In genomic region chr9:89604463-89605180, GRCh38 we compare ENCODE assay signal across 8 cellular contexts. TPM values are rescaled to one million over a fixed set of nuclear protein-coding genes. Genes with fewer than 3 reads are reported as not detected.
DNase-seq lines count a peak whose midpoint lies in the region; ATAC-seq and TF ChIP-seq lines count a peak whose summit lies in the region.

Gene GADD45G (plus strand): TSS chr9:89605012. CDS start chr9:89605122, 110 bp downstream.

- H3K9me3 ChIP-seq in ES-I3 (ENCODE audit: control insufficient read depth, insufficient read depth, low read length): no peaks in the 10 kb centered on the region

- H3K4me3 ChIP-seq in choroid plexus epithelial cell (ENCODE audit: low read depth, low read length): peak within 1 kb of the TSS; percentile 50

- TF ChIP-seq CTCF in choroid plexus epithelial cell (conservative IDR thresholded peaks at IDR 0.05; ENCODE audit: low read depth, low read length): no peak

- H3K9ac ChIP-seq in ES-I3 (ENCODE audit: low read depth, low read length): peak within 1 kb of the TSS; percentile 92

- intact Hi-C loops in left colon (cut with DNase I, micrococcal nuclease): loop anchor here (5.0 to 10.0 kb wide), 2 partner anchors 390 to 498 kb away; no protein-coding TSS in a partner anchor

- DNase-seq in NCI-H2171 treated with DMSO at 0.1 percent for 48 hours (lab: John Stamatoyannopoulos, UW): peak; percentile 96
- DNase-seq in activated CD4-positive, alpha-beta T cell treated with anti-CD3 and anti-CD28 coated beads for 4 hours: peak; percentile 90 to 95
- peak; percentile 70 for DNase-seq in choroid plexus epithelial cell (ENCODE audit: low read depth)
- DNase-seq in left colon: peak; percentile 92 to 93
- DNase-seq in stimulated activated CD4-positive, alpha-beta T cell treated with anti-CD3 and anti-CD28 coated beads, Interleukin-1b, Interleukin-23, amount 100 ng/mL, for 1 hour (ENCODE audit: low read depth in 2 of 2): peak; percentile 62 to 79

- no peaks in the 10 kb centered on the region for H3K36me3 ChIP-seq in ES-I3 (ENCODE audit: insufficient read depth, low read length)

- ATAC-seq in HG02884 (IDR thresholded peaks at IDR 0.05; ENCODE audit: unreplicated experiment) (peak; percentile 52), left colon (peak; percentile 63), GM21528 (IDR thresholded peaks at IDR 0.05; ENCODE audit: low FRiP score, unreplicated experiment) (no peak)

- H3K4me1 ChIP-seq in ES-I3 (ENCODE audit: insufficient read depth, low read length): peaks cover 14% of the 10 kb centered on the region

RNA-seq across cellular contexts. Expression of gene GADD45G, which starts in this region (rescaled TPM):
- total RNA-seq in left colon: 10 to 100 TPM in 1 of 2 donors, 1 to 10 TPM in 1; 5.3 to 13.9 TPM
